ENCODE assay signal across 16 cellular contexts in genomic region chr17:3448059-3448630, GRCh38.
DNase-seq lines count a peak whose midpoint lies in the region; ATAC-seq and TF ChIP-seq lines count a peak whose summit lies in the region.
"Had no signal": no experiment of that assay in that cellular context is flagged by ENCODE, and none has a peak within 500 bp of the region (broad histone marks: within the 10 kb centered on the region; RNA-seq: fewer than 3 reads in every experiment).

No MANE protein-coding gene starts in this region.

- no peaks in the 10 kb centered on the region for H3F3A ChIP-seq in DOHH2 (ENCODE audit: control insufficient read depth, insufficient read depth)

- no peak for ATAC-seq in RWPE2 (ENCODE audit: low read depth)

- DNase-seq in RWPE2 (ENCODE audit: low spot score) (no peak), fibroblast of pulmonary artery (ENCODE audit: low read depth) (peak; percentile 21), T1000 (lab: John Stamatoyannopoulos, UW) (no peak), middle frontal gyrus (ENCODE audit: extremely low spot score, low spot score) (no peak), Ammon's horn (ENCODE audit: low spot score) (no peak), AG20443 (ENCODE audit: low spot score) (no peak)
- DNase-seq: DMS 273 treated with DMSO at 0.1 percent for 48 hours, NCI-H1092, NCI-H1694, NCI-H2107, NCI-H2227 treated with DMSO at 0.1 percent for 48 hours, NCI-H524 treated with DMSO at 0.1 percent for 48 hours, SHP77 treated with DMSO at 0.1 percent for 48 hours had no signal

- H3K4me1 ChIP-seq in DOHH2 (ENCODE audit: control insufficient read depth, low read length) (peaks cover 6% of the 10 kb centered on the region), RWPE2 (ENCODE audit: insufficient read depth, poor library complexity, severe bottlenecking) (peaks cover 10% of the 10 kb centered on the region)
- H3K4me1 ChIP-seq: BLaER1 had no signal

- H3K9me2 ChIP-seq in DOHH2 (replicated peaks; ENCODE audit: control insufficient read depth, low read length): no peaks in the 10 kb centered on the region

- H3K9me3 ChIP-seq in DOHH2 (ENCODE audit: control insufficient read depth, insufficient read depth, low read length) (no peaks in the 10 kb centered on the region), RWPE2 (ENCODE audit: severe bottlenecking) (no peaks in the 10 kb centered on the region)
- H3K9me3 ChIP-seq: BLaER1 had no signal

- H3K36me3 ChIP-seq in DOHH2 (ENCODE audit: control insufficient read depth, low read length) (no peaks in the 10 kb centered on the region), RWPE2 (ENCODE audit: low read depth) (no peaks in the 10 kb centered on the region)
- H3K36me3 ChIP-seq: BLaER1 had no signal

- no peaks in the 10 kb centered on the region for H3K27me3 ChIP-seq in DOHH2 (ENCODE audit: control insufficient read depth, low read length)
- H3K27me3 ChIP-seq in RWPE2 (ENCODE audit: insufficient read depth, poor library complexity, severe bottlenecking): no peaks in the 10 kb centered on the region
- H3K27me3 ChIP-seq: BLaER1 had no signal

- H3K27ac ChIP-seq in DOHH2 (ENCODE audit: low read depth, low read length) (no peak overlapping the region), RWPE2 (ENCODE audit: poor library complexity, severe bottlenecking) (no peak overlapping the region)
- H3K27ac ChIP-seq: BLaER1, KMS-11 had no signal

- TF ChIP-seq CTCF in DOHH2 (IDR thresholded peaks at IDR 0.05; ENCODE audit: low read depth, low read length, poor library complexity, severe bottlenecking): peak; percentile 20
- TF ChIP-seq CTCF in RWPE2 (IDR thresholded peaks at IDR 0.05; ENCODE audit: poor library complexity, severe bottlenecking): peak; percentile 5
- no peak for TF ChIP-seq CTCF in fibroblast of pulmonary artery (IDR thresholded peaks at IDR 0.05; ENCODE audit: low read length, missing control alignments)

- H3K4me2 ChIP-seq in DOHH2 (ENCODE audit: low read length): no peak overlapping the region
- H3K4me2 ChIP-seq: BLaER1, KMS-11 had no signal

- H3K79me2 ChIP-seq in DOHH2 (ENCODE audit: control insufficient read depth, low read length): no peaks in the 10 kb centered on the region

- no peak overlapping the region for H3K4me3 ChIP-seq in DOHH2 (ENCODE audit: low read length)
- no peak overlapping the region for H3K4me3 ChIP-seq in RWPE2 (ENCODE audit: severe bottlenecking)
- no peak overlapping the region for H3K4me3 ChIP-seq in fibroblast of pulmonary artery (replicated peaks; ENCODE audit: low read depth, low read length)
- H3K4me3 ChIP-seq: BLaER1 had no signal

- H4K20me1 ChIP-seq in DOHH2 (ENCODE audit: control insufficient read depth, insufficient read depth, low read depth, low read length): no peaks in the 10 kb centered on the region
- H4K20me1 ChIP-seq: BLaER1 had no signal
